Comparison of ENCODE assay signal across 8 cellular contexts in genomic region chr2:191038241-191038725, GRCh38. TPM values are rescaled to one million over a fixed set of nuclear protein-coding genes. Genes with fewer than 3 reads are reported as not detected.
DNase-seq lines count a peak whose midpoint lies in the region; ATAC-seq, FAIRE-seq and TF ChIP-seq lines count a peak whose summit lies in the region.

No MANE protein-coding gene starts in this region.

- H3K4me2 ChIP-seq in A549: peak overlapping the region; percentile 29

- H3K4me3 ChIP-seq in A549: no peak overlapping the region

- POLR2A ChIA-PET in A549 (lab: Yijun Ruan, JAX): no interaction called here

- WGBS in A549 (ENCODE audit: missing lambda C conversion rate): 15% methylated on average over 2 of the region's 2 CpGs

- ATAC-seq in A549 (0 out of 6 replicates have a peak, but pooled peaks of 1 of the 2 experiments have one; percentile 11), GM18502 (IDR thresholded peaks at IDR 0.05; ENCODE audit: poor library complexity, unreplicated experiment) (peak; percentile 61), SK-N-SH treated with all-trans-retinoic acid at 6 μM for 48 hours (peak; percentile 72), GM18517 (IDR thresholded peaks at IDR 0.05; ENCODE audit: unreplicated experiment) (no peak), GM18858 (IDR thresholded peaks at IDR 0.05; ENCODE audit: unreplicated experiment) (no peak)

- TF ChIP-seq CTCF in A549 (IDR thresholded peaks at IDR 0.05): no peak

- peaks cover 60% of the 10 kb centered on the region for H3K4me1 ChIP-seq in A549

- FAIRE-seq in A549 (lab: Jason Lieb, UNC): no peak

- H3K27ac ChIP-seq in A549: peak overlapping the region; percentile 73 to 92
- H3K27ac ChIP-seq in epithelial cell of prostate: peak overlapping the region; percentile 52

- CTCF ChIA-PET in A549 (lab: Yijun Ruan, JAX): interaction anchor here (1.1 to 5.4 kb wide), 4 partner anchors 9 to 18 kb away, joined by 3 to 37 read pairs (median 8); no protein-coding TSS in a partner anchor

- peaks cover 9% of the 10 kb centered on the region; the same call in 1 of the 3 replicates for H3K9me3 ChIP-seq in A549

- no peak for TF ChIP-seq POLR2A in A549 (IDR thresholded peaks at IDR 0.05; ENCODE audit: low read length)

- no peak for TF ChIP-seq EP300 in A549 (IDR thresholded peaks at IDR 0.05)

- no peak for TF ChIP-seq RAD21 in A549 (conservative IDR thresholded peaks at IDR 0.05 in 1 of 2, IDR thresholded peaks at IDR 0.05 in 1 of 2)

- DNase-seq in A549 (ENCODE audit: low read depth in 1 of 2, low spot score in 1 of 2): peak in 1 of 2 experiments; percentile 68
- DNase-seq in epithelial cell of prostate (ENCODE audit: low read depth, low spot score): peak; percentile 36
- DNase-seq in RPMI8226: no peak
- no peak for DNase-seq in NCI-H1930 (lab: John Stamatoyannopoulos, UW)

TF ChIP-seq in A549, 52 proteins besides CTCF, POLR2A, EP300 and RAD21:
- no peak for TF ChIP-seq CBX2 (IDR thresholded peaks at IDR 0.05; ENCODE audit: borderline replicate concordance, low read depth)
- TF ChIP-seq RARB (CRISPR knock-in tag; IDR thresholded peaks at IDR 0.05): no peak
- no peak for TF ChIP-seq FOSL2 (IDR thresholded peaks at IDR 0.05)
- 0 out of 2 replicates have a peak, but pooled peaks have one; percentile 17 for TF ChIP-seq FOSL2 (CRISPR knock-in tag; IDR thresholded peaks at IDR 0.05)
- peak; percentile 99 for TF ChIP-seq MAFK (IDR thresholded peaks at IDR 0.05; ENCODE audit: partially characterized antibody)

TF ChIP-seq in SK-N-SH treated with all-trans-retinoic acid at 6 μM for 48 hours, 23 proteins besides CTCF, POLR2A, EP300 and RAD21:
- no peak for TF ChIP-seq GLIS3 (CRISPR knock-in tag; IDR thresholded peaks at IDR 0.05)
- no peak for TF ChIP-seq ZC3H10 (CRISPR knock-in tag; IDR thresholded peaks at IDR 0.05)
- TF ChIP-seq RARB (CRISPR knock-in tag; IDR thresholded peaks at IDR 0.05): no peak
- TF ChIP-seq POU6F1 (CRISPR knock-in tag; IDR thresholded peaks at IDR 0.05; ENCODE audit: borderline replicate concordance, low read depth): no peak
- no peak for TF ChIP-seq TSHZ2 (CRISPR knock-in tag; IDR thresholded peaks at IDR 0.05)
- no peak for TF ChIP-seq ZFP3 (CRISPR knock-in tag; IDR thresholded peaks at IDR 0.05)
- no peak for TF ChIP-seq PATZ1 (CRISPR knock-in tag; IDR thresholded peaks at IDR 0.05; ENCODE audit: borderline replicate concordance)
- no peak for TF ChIP-seq BACH2 (CRISPR knock-in tag; IDR thresholded peaks at IDR 0.05; ENCODE audit: borderline replicate concordance)
- no peak for TF ChIP-seq OSR1 (CRISPR knock-in tag; IDR thresholded peaks at IDR 0.05)
- TF ChIP-seq, protein P1, sequence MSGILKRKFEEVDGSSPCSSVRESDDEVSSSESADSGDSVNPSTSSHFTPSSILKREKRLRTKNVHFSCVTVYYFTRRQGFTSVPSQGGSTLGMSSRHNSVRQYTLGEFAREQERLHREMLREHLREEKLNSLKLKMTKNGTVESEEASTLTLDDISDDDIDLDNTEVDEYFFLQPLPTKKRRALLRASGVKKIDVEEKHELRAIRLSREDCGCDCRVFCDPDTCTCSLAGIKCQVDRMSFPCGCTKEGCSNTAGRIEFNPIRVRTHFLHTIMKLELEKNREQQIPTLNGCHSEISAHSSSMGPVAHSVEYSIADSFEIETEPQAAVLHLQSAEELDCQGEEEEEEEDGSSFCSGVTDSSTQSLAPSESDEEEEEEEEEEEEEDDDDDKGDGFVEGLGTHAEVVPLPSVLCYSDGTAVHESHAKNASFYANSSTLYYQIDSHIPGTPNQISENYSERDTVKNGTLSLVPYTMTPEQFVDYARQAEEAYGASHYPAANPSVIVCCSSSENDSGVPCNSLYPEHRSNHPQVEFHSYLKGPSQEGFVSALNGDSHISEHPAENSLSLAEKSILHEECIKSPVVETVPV (CRISPR knock-in tag; IDR thresholded peaks at IDR 0.05): no peak
- no peak for TF ChIP-seq SNAI2 (CRISPR knock-in tag; IDR thresholded peaks at IDR 0.05)
- no peak for TF ChIP-seq TOX (CRISPR knock-in tag; IDR thresholded peaks at IDR 0.05; ENCODE audit: borderline replicate concordance)
- TF ChIP-seq, protein P2, sequence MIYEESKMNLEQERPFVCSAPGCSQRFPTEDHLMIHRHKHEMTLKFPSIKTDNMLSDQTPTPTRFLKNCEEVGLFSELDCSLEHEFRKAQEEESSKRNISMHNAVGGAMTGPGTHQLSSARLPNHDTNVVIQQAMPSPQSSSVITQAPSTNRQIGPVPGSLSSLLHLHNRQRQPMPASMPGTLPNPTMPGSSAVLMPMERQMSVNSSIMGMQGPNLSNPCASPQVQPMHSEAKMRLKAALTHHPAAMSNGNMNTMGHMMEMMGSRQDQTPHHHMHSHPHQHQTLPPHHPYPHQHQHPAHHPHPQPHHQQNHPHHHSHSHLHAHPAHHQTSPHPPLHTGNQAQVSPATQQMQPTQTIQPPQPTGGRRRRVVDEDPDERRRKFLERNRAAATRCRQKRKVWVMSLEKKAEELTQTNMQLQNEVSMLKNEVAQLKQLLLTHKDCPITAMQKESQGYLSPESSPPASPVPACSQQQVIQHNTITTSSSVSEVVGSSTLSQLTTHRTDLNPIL (CRISPR knock-in tag; IDR thresholded peaks at IDR 0.05; ENCODE audit: low read depth): no peak
- TF ChIP-seq ESRRG (CRISPR knock-in tag; IDR thresholded peaks at IDR 0.05): no peak
- no peak for TF ChIP-seq ZNF565 (CRISPR knock-in tag; conservative IDR thresholded peaks at IDR 0.05; ENCODE audit: low read depth)
- TF ChIP-seq ARNTL (CRISPR knock-in tag; IDR thresholded peaks at IDR 0.05; ENCODE audit: borderline replicate concordance, low read depth): no peak
- TF ChIP-seq CSDC2 (CRISPR knock-in tag; IDR thresholded peaks at IDR 0.05): no peak
TF ChIP-seq in SK-N-SH treated with all-trans-retinoic acid at 6 μM for 48 hours: peak in this region for 0.

RNA-seq across cellular contexts. Expression of gene STAT1, which starts 24.3 kb away (rescaled TPM):
- polyA plus RNA-seq in A549 (2011; rRNA removed) (167 and 182 TPM in 2 replicates), A549 (2017; fragmentation: RNase III; extraction: RNeasy Plus Mini Kit Qiagen cat#74134 plus additional on column Dnase treatment) (104 to 107 TPM (median 105 TPM) in 3 replicates)
- 48.3 and 55.8 TPM in 2 replicates for polyA plus RNA-seq in A549 (2012; cell fraction: cytosol; rRNA removed)
- 55.1 and 61.8 TPM in 2 replicates for polyA plus RNA-seq in A549 (2012; cell fraction: nucleus; rRNA removed)
- polyA minus RNA-seq in A549 (2011; rRNA and poly(A)+ RNA removed): 169 and 178 TPM in 2 replicates

Comparison
In these comparisons a context has a peak if more than half of its experiments do, and no peak if none do; other contexts are left out.
1. ATAC-seq: peak in GM18502 (single experiment) and SK-N-SH treated with all-trans-retinoic acid at 6 μM for 48 hours (single experiment); none in GM18517 (single experiment) and GM18858 (single experiment).